Comparison of ENCODE assay signal across 21 cellular contexts in genomic region chr3:178310833-178311380, GRCh38.
DNase-seq lines count a peak whose midpoint lies in the region; ATAC-seq and TF ChIP-seq lines count a peak whose summit lies in the region.
"Had no signal": no experiment of that assay in that cellular context is flagged by ENCODE, and none has a peak within 500 bp of the region (broad histone marks: within the 10 kb centered on the region; RNA-seq: fewer than 3 reads in every experiment).

No MANE protein-coding gene starts in this region.

- H3F3A ChIP-seq in neural cell (ENCODE audit: insufficient read depth, low read length, poor library complexity, severe bottlenecking), result no peaks in the 10 kb centered on the region

- H3K4me1 Mint-ChIP-seq in Calu3 (ENCODE audit: low read depth, unreplicated experiment), result no peaks in the 10 kb centered on the region
- H3K4me1 Mint-ChIP-seq: H9, T-cell had no signal

- H3K36me3 Mint-ChIP-seq in Calu3 (ENCODE audit: insufficient read depth, unreplicated experiment), result no peaks in the 10 kb centered on the region
- H3K36me3 Mint-ChIP-seq: CD4-positive, alpha-beta memory T cell; T-cell had no signal

- no peak overlapping the region for H3K27ac Mint-ChIP-seq in Calu3 (ENCODE audit: unreplicated experiment)
- H3K27ac Mint-ChIP-seq: CD4-positive, alpha-beta memory T cell; HFFc6; T-cell had no signal

- H3K4me3 ChIP-seq in neural cell (ENCODE audit: low read length), result no peak overlapping the region
- H3K4me3 ChIP-seq: BLaER1, GM23248, Peyer's patch, SJCRH30 had no signal

- DNase-seq in NCI-H128 (lab: John Stamatoyannopoulos, UW; ENCODE audit: unreplicated experiment) (peak; percentile 45), NCI-H187 treated with DMSO at 0.1 percent for 48 hours (lab: John Stamatoyannopoulos, UW) (peak; percentile 46), astrocyte of the hippocampus (ENCODE audit: low read depth, low spot score) (peak; percentile 16), hepatic stellate cell (ENCODE audit: low spot score) (no peak), Calu3 (no peak)
- DNase-seq: ACHN; CD4-positive, alpha-beta memory T cell; DMS153; GM23248; H9; HFFc6; KG1; NCI-H1092 treated with DMSO at 0.1 percent for 48 hours; NCI-H1930; NCI-H524; Peyer's patch; SJCRH30; T-cell had no signal

- intact Hi-C loops in Calu3 (cut with micrococcal nuclease; ENCODE audit: unreplicated experiment), result no loop called here

- CTCF ChIA-PET in Calu3 (lab: Charles Lee), result no interaction called here

- TF ChIP-seq CTCF in neural cell (IDR thresholded peaks at IDR 0.05; ENCODE audit: poor library complexity, severe bottlenecking), result no peak
- TF ChIP-seq CTCF in Calu3 (IDR thresholded peaks at IDR 0.05; ENCODE audit: unreplicated experiment), result no peak

- no TSS peak for BruUV-seq in Calu3 (replicated peaks; lab: Mats Ljungman, UMichigan)

- H3K9me3 ChIP-seq in neural cell (ENCODE audit: low read length), result no peaks in the 10 kb centered on the region
- H3K9me3 ChIP-seq: BLaER1, Peyer's patch, SJCRH30 had no signal

- H3K27me3 Mint-ChIP-seq in Calu3 (ENCODE audit: unreplicated experiment), result no peaks in the 10 kb centered on the region
- H3K27me3 Mint-ChIP-seq: CD4-positive, alpha-beta memory T cell; T-cell had no signal

- no peak overlapping the region for H2AFZ ChIP-seq in neural cell (ENCODE audit: low read depth, low read length)
- H2AFZ ChIP-seq: GM23248 had no signal

- H3K27me3 ChIP-seq in neural cell (ENCODE audit: insufficient read depth, low read depth, low read length), result no peaks in the 10 kb centered on the region
- H3K27me3 ChIP-seq: BLaER1, Peyer's patch, SJCRH30 had no signal

- no peaks in the 10 kb centered on the region for H3K36me3 ChIP-seq in neural cell (ENCODE audit: insufficient read depth, low read length)
- H3K36me3 ChIP-seq: BLaER1, Peyer's patch, SJCRH30 had no signal

- no peak overlapping the region for H3K4me2 ChIP-seq in neural cell (ENCODE audit: low read length)
- H3K4me2 ChIP-seq: BLaER1 had no signal

- no peak overlapping the region for H3K4me3 Mint-ChIP-seq in Calu3 (ENCODE audit: low read depth, unreplicated experiment)
- H3K4me3 Mint-ChIP-seq: CD4-positive, alpha-beta memory T cell; H9; HFFc6; T-cell had no signal

- H3K9me2 ChIP-seq in neural cell (ENCODE audit: insufficient read depth, low read length), result no peaks in the 10 kb centered on the region

- H3K79me2 ChIP-seq in neural cell (replicated peaks; ENCODE audit: insufficient read depth, low read length), result no peaks in the 10 kb centered on the region

- H3K9me3 Mint-ChIP-seq in Calu3 (ENCODE audit: low read depth, unreplicated experiment), result no peaks in the 10 kb centered on the region
- H3K9me3 Mint-ChIP-seq: H9, HFFc6, T-cell had no signal

- H3K9ac ChIP-seq in neural cell (ENCODE audit: low read length), result no peak overlapping the region
- H3K9ac ChIP-seq: BLaER1, GM23248 had no signal

- TF ChIP-seq RAD21 in neural cell (conservative IDR thresholded peaks at IDR 0.05), result peak; percentile 55

- H4K20me1 ChIP-seq in neural cell (ENCODE audit: insufficient read depth), result no peaks in the 10 kb centered on the region
- H4K20me1 ChIP-seq: BLaER1 had no signal

- TF ChIP-seq EP300 in neural cell (conservative IDR thresholded peaks at IDR 0.05; ENCODE audit: poor library complexity, severe bottlenecking), result peak; percentile 97

- peak overlapping the region; percentile 74 for H3K27ac ChIP-seq in neural cell (ENCODE audit: low read length)
- H3K27ac ChIP-seq: BLaER1, GM23248, Peyer's patch, SJCRH30 had no signal

- ATAC-seq in GM21528 (IDR thresholded peaks at IDR 0.05; ENCODE audit: low FRiP score, unreplicated experiment), result no peak
- ATAC-seq: T-cell had no signal

TF ChIP-seq in neural cell, 6 proteins besides CTCF, POLR2A, EP300 and RAD21:
- TF ChIP-seq TAF1 (IDR thresholded peaks at IDR 0.05; ENCODE audit: low read depth) (no peak), EZH2 (IDR thresholded peaks at IDR 0.05; ENCODE audit: borderline replicate concordance, insufficient read depth, low read length, poor library complexity, severe bottlenecking) (no peak), REST (IDR thresholded peaks at IDR 0.05; ENCODE audit: borderline replicate concordance) (peak; percentile 32), SMC3 (conservative IDR thresholded peaks at IDR 0.05; ENCODE audit: poor library complexity) (peak; percentile 40), POLR2AphosphoS5 (IDR thresholded peaks at IDR 0.05) (peak; percentile 60), MXI1 (conservative IDR thresholded peaks at IDR 0.05; ENCODE audit: poor library complexity, severe bottlenecking) (no peak)

Comparison
In these comparisons a context has a peak if more than half of its experiments do, and no peak if none do; other contexts are left out.
1. DNase-seq: peak in NCI-H128 (single experiment), NCI-H187 treated with DMSO at 0.1 percent for 48 hours (single experiment) and astrocyte of the hippocampus (single experiment); none in hepatic stellate cell (single experiment) and Calu3 (single experiment).